25 cellular contexts compared by ENCODE assay signal in the genomic region with DNA sequence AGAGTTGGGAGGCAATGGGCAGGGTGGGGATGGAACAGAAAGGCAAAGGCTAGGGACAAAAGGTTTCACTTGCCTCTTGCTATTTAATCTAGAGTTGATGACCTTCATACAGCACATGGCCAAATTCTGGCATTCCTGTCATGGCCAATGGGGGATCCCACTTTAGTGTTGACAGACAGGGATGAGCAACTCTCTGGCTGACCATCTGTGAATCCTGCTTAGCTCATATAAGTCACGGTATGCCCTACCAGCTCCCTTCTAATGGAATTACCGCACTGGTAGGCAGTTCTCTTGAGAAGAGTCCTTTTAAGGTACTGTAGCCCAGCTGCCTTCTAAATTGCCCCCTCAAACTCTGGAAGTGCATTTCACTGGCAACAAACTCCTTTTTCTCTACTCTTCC.
DNase-seq lines count a peak whose midpoint lies in the region; ATAC-seq, FAIRE-seq and TF ChIP-seq lines count a peak whose summit lies in the region.
"Had no signal": no experiment of that assay in that cellular context is flagged by ENCODE, and none has a peak within 500 bp of the region (broad histone marks: within the 10 kb centered on the region; RNA-seq: fewer than 3 reads in every experiment).

No MANE protein-coding gene starts in this region.

- FAIRE-seq in astrocyte (lab: Jason Lieb, UNC): no peak

- peak; percentile 7 for ATAC-seq in stimulated activated memory B cell treated with anti-CD40 and anti-IgM and Interleukin-4, amounts not matched to agents 10 μg/mL and 1 μg/mL and 100 μg/mL, for 72 hours
- ATAC-seq in activated naive CD4-positive, alpha-beta T cell treated with anti-CD3 and anti-CD28 coated beads, Interleukin-2, amount 50 U/mL, for 72 hours: no peak
- ATAC-seq in HG03045 (IDR thresholded peaks at IDR 0.05; ENCODE audit: unreplicated experiment): no peak
- ATAC-seq: sciatic nerve; stimulated activated naive CD8-positive, alpha-beta T cell treated with anti-CD3 and anti-CD28 coated beads, Interleukin-15, Interleukin-2, amounts not matched to agents 100 U/mL and 50 U/mL, for 24 hours had no signal

- DNase-seq in LHCN-M2 (ENCODE audit: low read depth) (peak; percentile 31), astrocyte (ENCODE audit: low read depth) (no peak), kidney tubule cell (ENCODE audit: low spot score) (peak; percentile 55), cerebellar nuclear complex (lab: John Stamatoyannopoulos, UW) (no peak)
- no peak for DNase-seq in activated naive CD4-positive, alpha-beta T cell treated with anti-CD3 and anti-CD28 coated beads, Interleukin-2, amount 50 U/mL, for 72 hours (ENCODE audit: low spot score in 2 of 2)
- DNase-seq: activated CD4-positive, alpha-beta T cell treated with anti-CD3 and anti-CD28 coated beads for 48 hours; activated gamma-delta T cell; activated naive CD8-positive, alpha-beta T cell treated with anti-CD3 and anti-CD28 coated beads, Interleukin-2, amount 50 U/mL, for 24 hours; activated T-cell treated with anti-CD3 and anti-CD28 coated beads, Interleukin-2, amount 50 U/mL, for 24 hours; C1 segment of cervical spinal cord; DMS79; head of caudate nucleus; NCI-H146; NCI-H2107; NCI-H446; posterior cingulate gyrus; stimulated activated naive CD8-positive, alpha-beta T cell treated with anti-CD3 and anti-CD28 coated beads, Interleukin-15, Interleukin-2, amounts not matched to agents 100 U/mL and 50 U/mL, for 24 hours had no signal

- H3K27ac ChIP-seq in astrocyte (ENCODE audit: low read depth, low read length): peak overlapping the region; percentile 83
- H3K27ac ChIP-seq: HL-60, neural progenitor cell, VCaP had no signal

- no peaks in the 10 kb centered on the region for H4K20me1 ChIP-seq in astrocyte (ENCODE audit: insufficient read depth, low read length)

- no peaks in the 10 kb centered on the region for H3K27me3 Mint-ChIP-seq in astrocyte (ENCODE audit: low read depth, unreplicated experiment)
- peaks cover 14% of the 10 kb centered on the region for H3K27me3 Mint-ChIP-seq in stimulated activated memory B cell treated with anti-CD40 and anti-IgM and Interleukin-4, amounts not matched to agents 10 μg/mL and 1 μg/mL and 100 μg/mL, for 72 hours

- peak overlapping the region; percentile 60 for H3K9ac ChIP-seq in astrocyte (ENCODE audit: low read length)
- H3K9ac ChIP-seq: neural progenitor cell had no signal

- no peak overlapping the region for H3K4me2 ChIP-seq in astrocyte (ENCODE audit: low read length)
- H3K4me2 ChIP-seq: neural progenitor cell had no signal

- H3K36me3 ChIP-seq in astrocyte (ENCODE audit: insufficient read depth, low read length): no peaks in the 10 kb centered on the region
- H3K36me3 ChIP-seq: neural progenitor cell had no signal

- no peak for TF ChIP-seq CTCF in astrocyte (IDR thresholded peaks at IDR 0.05; ENCODE audit: insufficient read depth, low read depth, low read length)

- peaks cover 50% of the 10 kb centered on the region for H3K4me1 Mint-ChIP-seq in astrocyte (ENCODE audit: low read depth, unreplicated experiment)
- H3K4me1 Mint-ChIP-seq in stimulated activated memory B cell treated with anti-CD40 and anti-IgM and Interleukin-4, amounts not matched to agents 10 μg/mL and 1 μg/mL and 100 μg/mL, for 72 hours: no peaks in the 10 kb centered on the region
- H3K4me1 Mint-ChIP-seq: neural progenitor cell had no signal

- H3K36me3 Mint-ChIP-seq in astrocyte (ENCODE audit: low read depth, unreplicated experiment): peaks cover 32% of the 10 kb centered on the region
- H3K36me3 Mint-ChIP-seq in stimulated activated memory B cell treated with anti-CD40 and anti-IgM and Interleukin-4, amounts not matched to agents 10 μg/mL and 1 μg/mL and 100 μg/mL, for 72 hours: no peaks in the 10 kb centered on the region
- H3K36me3 Mint-ChIP-seq in activated naive CD4-positive, alpha-beta T cell treated with anti-CD3 and anti-CD28 coated beads, Interleukin-2, amount 50 U/mL, for 72 hours: no peaks in the 10 kb centered on the region
- H3K36me3 Mint-ChIP-seq: neural progenitor cell had no signal

- H3K4me3 ChIP-seq in astrocyte (ENCODE audit: insufficient read depth, low read depth, low read length): no peak overlapping the region
- H3K4me3 ChIP-seq: lung, neural progenitor cell, tibial nerve had no signal

- no peaks in the 10 kb centered on the region for H3K79me2 ChIP-seq in astrocyte (ENCODE audit: insufficient read depth, low read length)

- peak overlapping the region; percentile 60 for H3K4me3 Mint-ChIP-seq in astrocyte (ENCODE audit: unreplicated experiment)
- H3K4me3 Mint-ChIP-seq in stimulated activated memory B cell treated with anti-CD40 and anti-IgM and Interleukin-4, amounts not matched to agents 10 μg/mL and 1 μg/mL and 100 μg/mL, for 72 hours: no peak overlapping the region
- H3K4me3 Mint-ChIP-seq: activated naive CD8-positive, alpha-beta T cell treated with anti-CD3 and anti-CD28 coated beads, Interleukin-2, amount 50 U/mL, for 24 hours; activated T-cell treated with anti-CD3 and anti-CD28 coated beads, Interleukin-2, amount 50 U/mL, for 24 hours; neural progenitor cell had no signal

- H3K27me3 ChIP-seq in astrocyte (ENCODE audit: insufficient read depth, low read length): no peaks in the 10 kb centered on the region
- H3K27me3 ChIP-seq: neural progenitor cell, tibial nerve had no signal

- peak overlapping the region; percentile 94 for H3K27ac Mint-ChIP-seq in astrocyte (ENCODE audit: unreplicated experiment)
- H3K27ac Mint-ChIP-seq in stimulated activated memory B cell treated with anti-CD40 and anti-IgM and Interleukin-4, amounts not matched to agents 10 μg/mL and 1 μg/mL and 100 μg/mL, for 72 hours: no peak overlapping the region
- H3K27ac Mint-ChIP-seq in activated naive CD4-positive, alpha-beta T cell treated with anti-CD3 and anti-CD28 coated beads, Interleukin-2, amount 50 U/mL, for 72 hours: no peak overlapping the region
- H3K27ac Mint-ChIP-seq: activated naive CD8-positive, alpha-beta T cell treated with anti-CD3 and anti-CD28 coated beads, Interleukin-2, amount 50 U/mL, for 24 hours; activated T-cell treated with anti-CD3 and anti-CD28 coated beads, Interleukin-2, amount 50 U/mL, for 24 hours; neural progenitor cell had no signal

- H3K9me3 ChIP-seq in astrocyte (ENCODE audit: insufficient read depth, low read depth, low read length): no peaks in the 10 kb centered on the region
- H3K9me3 ChIP-seq: tibial nerve had no signal

- H2AFZ ChIP-seq in astrocyte (ENCODE audit: low read depth, low read length): no peak overlapping the region
- H2AFZ ChIP-seq: neural progenitor cell had no signal

- no peaks in the 10 kb centered on the region for H3K9me3 Mint-ChIP-seq in astrocyte (ENCODE audit: unreplicated experiment)
- H3K9me3 Mint-ChIP-seq in stimulated activated memory B cell treated with anti-CD40 and anti-IgM and Interleukin-4, amounts not matched to agents 10 μg/mL and 1 μg/mL and 100 μg/mL, for 72 hours: peaks cover 2% of the 10 kb centered on the region
- peaks cover 0 to 3% of the 10 kb centered on the region in 2 donors for H3K9me3 Mint-ChIP-seq in activated naive CD4-positive, alpha-beta T cell treated with anti-CD3 and anti-CD28 coated beads, Interleukin-2, amount 50 U/mL, for 72 hours
- H3K9me3 Mint-ChIP-seq: activated naive CD8-positive, alpha-beta T cell treated with anti-CD3 and anti-CD28 coated beads, Interleukin-2, amount 50 U/mL, for 24 hours; activated T-cell treated with anti-CD3 and anti-CD28 coated beads, Interleukin-2, amount 50 U/mL, for 24 hours; neural progenitor cell had no signal

- H3K4me1 ChIP-seq in astrocyte (ENCODE audit: insufficient read depth, low read length): peaks cover 37% of the 10 kb centered on the region
- H3K4me1 ChIP-seq: neural progenitor cell had no signal

Comparison
In these comparisons a context has a peak if more than half of its experiments do, and no peak if none do; other contexts are left out.
1. DNase-seq: peak in LHCN-M2 (single experiment) and kidney tubule cell (single experiment); none in astrocyte (single experiment), activated naive CD4-positive, alpha-beta T cell treated with anti-CD3 and anti-CD28 coated beads, Interleukin-2, amount 50 U/mL, for 72 hours (0 of 2) and cerebellar nuclear complex (0 of 2).